Comparison of ENCODE assay signal across 1 cellular context in genomic region chr1:179043266-179043665, GRCh38.
TF ChIP-seq lines count a peak whose summit lies in the region.

No MANE protein-coding gene starts in this region.

TF ChIP-seq in K562, 482 proteins besides CTCF, POLR2A, EP300 and RAD21 (continued from another document):
- peak; percentile 39; the same call in 1 of the 2 replicates for TF ChIP-seq ATF3 (IDR thresholded peaks at IDR 0.05)
- no peak for TF ChIP-seq ATF3 (CRISPR knock-in tag; conservative IDR thresholded peaks at IDR 0.05)
- TF ChIP-seq POLR2G (IDR thresholded peaks at IDR 0.05; ENCODE audit: low read depth, low read length), result peak; percentile 33; the same call in 1 of the 2 replicates
- TF ChIP-seq YY1 (IDR thresholded peaks at IDR 0.05; ENCODE audit: borderline replicate concordance in 1 of 3, control insufficient read depth in 1 of 3, extremely low read depth in 1 of 3, insufficient read depth in 3 of 3, insufficient read length in 1 of 3, insufficient replicate concordance in 2 of 3, low read depth in 1 of 3, low read length in 2 of 3), result peak in 1 of 3 experiments; percentile 50
- no peak for TF ChIP-seq ZNF609 (CRISPR knock-in tag; IDR thresholded peaks at IDR 0.05; ENCODE audit: borderline replicate concordance)
- no peak for TF ChIP-seq ZNF584 (CRISPR knock-in tag; IDR thresholded peaks at IDR 0.05; ENCODE audit: low read depth)
- no peak for TF ChIP-seq ZNF280A (IDR thresholded peaks at IDR 0.05; ENCODE audit: low read depth, partially characterized antibody)
TF ChIP-seq in K562: peak in this region for 3.
